ENCODE assay signal across 14 cellular contexts in genomic region chr1:112904831-112905227, GRCh38. TPM values are rescaled to one million over a fixed set of nuclear protein-coding genes. Genes with fewer than 3 reads are reported as not detected.
DNase-seq lines count a peak whose midpoint lies in the region; ATAC-seq and TF ChIP-seq lines count a peak whose summit lies in the region.
"Had no signal": no experiment of that assay in that cellular context is flagged by ENCODE, and none has a peak within 500 bp of the region (broad histone marks: within the 10 kb centered on the region; RNA-seq: fewer than 3 reads in every experiment).

No MANE protein-coding gene starts in this region.

- H3K27me3 ChIP-seq in left ventricle myocardium inferior (ENCODE audit: low read depth): no peaks in the 10 kb centered on the region

- DNase-seq in ELF-1 (ENCODE audit: low read depth, low spot score) (peak; percentile 75), RWPE1 (ENCODE audit: low spot score) (peak; percentile 74), left ventricle myocardium inferior (no peak), omental fat pad (ENCODE audit: low spot score) (no peak), T-helper 1 cell (no peak)
- DNase-seq in stimulated activated naive CD4-positive, alpha-beta T cell treated with Interleukin-2 at 50 U/mL for 16 hours (lab: John Stamatoyannopoulos, UW): no peak
- no peak for DNase-seq in activated CD8-positive, alpha-beta memory T cell treated with anti-CD3 and anti-CD28 coated beads, Interleukin-2, amount 50 U/mL, for 4 hours
- DNase-seq: activated CD8-positive, alpha-beta memory T cell treated with anti-CD3 and anti-CD28 coated beads, Interleukin-2, amount 10 ng/mL, durations not matched to agents 7 days and 5 days; naive thymus-derived CD4-positive, alpha-beta T cell; NCI-H2029; NK-92 treated with Interleukin-12 subunit alpha and Interleukin-12 subunit beta, amount 100 ng/mL, for 24 hours; stimulated activated CD4-positive, alpha-beta T cell treated with anti-CD3 and anti-CD28 coated beads, Interleukin-12 subunit alpha, Interleukin-12 subunit beta, amount 100 ng/mL, for 4 hours; T-helper 17 cell had no signal

- CTCF ChIA-PET in RWPE1 (lab: Yijun Ruan, JAX): interaction anchor here (0.8 kb wide), 1 partner anchor 24 kb away, joined by 4 read pairs; no protein-coding TSS in a partner anchor

- intact Hi-C loops in left ventricle myocardium inferior (cut with micrococcal nuclease): no loop called here

- peak overlapping the region; percentile 31 for H3K4me3 ChIP-seq in left ventricle myocardium inferior

- POLR2A ChIA-PET in RWPE1 (lab: Yijun Ruan, JAX; ENCODE audit: low non-redundant PET): interaction anchor here (0.6 kb wide), 1 partner anchor 87 kb away, joined by 3 read pairs; no protein-coding TSS in a partner anchor

- H3K4me1 ChIP-seq in left ventricle myocardium inferior: peaks cover 43% of the 10 kb centered on the region

- ATAC-seq in omental fat pad (ENCODE audit: low FRiP score): peak; percentile 25
- ATAC-seq in HG02588 (IDR thresholded peaks at IDR 0.05; ENCODE audit: unreplicated experiment): no peak
- ATAC-seq: naive thymus-derived CD4-positive, alpha-beta T cell had no signal

- no peaks in the 10 kb centered on the region for H3K36me3 ChIP-seq in left ventricle myocardium inferior

- H3K9me3 ChIP-seq in left ventricle myocardium inferior (replicated peaks): no peaks in the 10 kb centered on the region

- H3K27ac ChIP-seq in RWPE1: peak overlapping the region; percentile 65; the same call in 1 of the 2 replicates
- H3K27ac ChIP-seq in left ventricle myocardium inferior (replicated peaks): peak overlapping the region; percentile 80

- no peak for TF ChIP-seq CTCF in RWPE1 (conservative IDR thresholded peaks at IDR 0.05; ENCODE audit: low read depth)
- no peak for TF ChIP-seq CTCF in left ventricle myocardium inferior (IDR thresholded peaks at IDR 0.05; ENCODE audit: borderline replicate concordance)
- TF ChIP-seq CTCF in omental fat pad (IDR thresholded peaks at IDR 0.05): no peak

RNA-seq across cellular contexts. Expression of gene SLC16A1, which starts 51.2 kb away (rescaled TPM):
- total RNA-seq in left ventricle myocardium inferior (154 TPM), omental fat pad (100 to 1,000 TPM in 2 of 4 donors, 10 to 100 TPM in 2; 15.1 to 125 (median 78.3) TPM)

Comparison
In these comparisons a context has a peak if more than half of its experiments do, and no peak if none do; other contexts are left out.
1. DNase-seq: peak in ELF-1 (single experiment) and RWPE1 (single experiment); none in left ventricle myocardium inferior (single experiment), omental fat pad (single experiment), stimulated activated naive CD4-positive, alpha-beta T cell treated with Interleukin-2 at 50 U/mL for 16 hours (single experiment), T-helper 1 cell (0 of 5) and activated CD8-positive, alpha-beta memory T cell treated with anti-CD3 and anti-CD28 coated beads, Interleukin-2, amount 50 U/mL, for 4 hours (single experiment).